In the genomic region with DNA sequence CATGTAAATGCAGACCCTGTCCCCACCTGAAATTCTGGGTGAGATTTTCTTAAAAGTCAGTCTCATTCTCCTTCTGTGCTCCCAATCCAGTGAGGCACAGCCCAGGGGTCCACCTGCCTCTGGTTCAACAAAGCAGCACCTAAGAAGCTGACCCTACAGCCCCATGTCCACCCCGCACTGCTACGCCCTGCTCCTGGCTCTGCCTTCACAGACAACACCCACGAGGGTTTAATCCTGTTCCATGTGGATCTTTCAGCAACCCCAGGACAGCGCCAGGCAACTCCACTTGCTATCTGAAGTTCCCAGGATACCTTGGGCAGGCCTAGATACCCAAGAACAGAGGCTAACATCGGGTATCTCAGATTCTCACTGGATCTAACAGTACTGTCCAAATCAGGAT, we compare ENCODE assay signal across 9 cellular contexts. TPM values are rescaled to one million over a fixed set of nuclear protein-coding genes. Genes with fewer than 3 reads are reported as not detected.
A peak's percentile ranks its signal among the peaks of the same experiment; 100 is the strongest.
DNase-seq lines count a peak whose midpoint lies in the region; ATAC-seq and TF ChIP-seq lines count a peak whose summit lies in the region.
"Had no signal": no experiment of that assay in that cellular context is flagged by ENCODE, and none has a peak within 500 bp of the region (broad histone marks: within the 10 kb centered on the region; RNA-seq: fewer than 3 reads in every experiment).

No MANE protein-coding gene starts in this region.

- TF ChIP-seq CTCF in heart right ventricle (IDR thresholded peaks at IDR 0.05) (no peak), astrocyte of the spinal cord (IDR thresholded peaks at IDR 0.05; ENCODE audit: low read depth, low read length) (no peak), tibial artery (IDR thresholded peaks at IDR 0.05) (no peak), glutamatergic neuron (IDR thresholded peaks at IDR 0.05; ENCODE audit: partially characterized antibody, unreplicated experiment) (no peak)

- H3K4me3 ChIP-seq in heart right ventricle, result peak overlapping the region in 6 of 10 donors; percentile 81 to 95 (median 91)
- H3K4me3 ChIP-seq in astrocyte of the spinal cord (ENCODE audit: low read depth, low read length), result peak overlapping the region; percentile 61
- H3K4me3 ChIP-seq in mesenchymal stem cell (ENCODE audit: insufficient read depth in 1 of 2, low read depth in 1 of 2, low read length in 2 of 2), result peak overlapping the region in 1 of 2 experiments; percentile 82
- peak overlapping the region; percentile 93 to 99 for H3K4me3 ChIP-seq in tibial artery

- H3K4me1 Mint-ChIP-seq in glutamatergic neuron (ENCODE audit: low read depth, unreplicated experiment), result peaks cover 16% of the 10 kb centered on the region

- peaks cover 18% of the 10 kb centered on the region for H3K36me3 Mint-ChIP-seq in glutamatergic neuron (ENCODE audit: unreplicated experiment)

- no peak overlapping the region for H2AFZ ChIP-seq in mesenchymal stem cell (ENCODE audit: low read depth, low read length)

- H3K27me3 ChIP-seq in heart right ventricle (no peaks in the 10 kb centered on the region), mesenchymal stem cell (ENCODE audit: control insufficient read depth in 1 of 2, insufficient read depth in 1 of 2, low read length in 2 of 2) (no peaks in the 10 kb centered on the region), tibial artery (no peaks in the 10 kb centered on the region)

- no peak overlapping the region for H2BK5ac ChIP-seq in mesenchymal stem cell (ENCODE audit: low read depth, low read length, poor library complexity, severe bottlenecking)

- H3K27me3 Mint-ChIP-seq in glutamatergic neuron (ENCODE audit: unreplicated experiment), result peaks cover 8% of the 10 kb centered on the region

- peaks cover 1% of the 10 kb centered on the region for H3K79me1 ChIP-seq in mesenchymal stem cell (replicated peaks; ENCODE audit: low read length, poor library complexity, severe bottlenecking)

- in situ Hi-C loops in astrocyte of the spinal cord (cut with HindIII; ENCODE audit: low sequenced_read_pairs), result no loop called here

- peak overlapping the region; percentile 91 for H3K9ac ChIP-seq in mesenchymal stem cell (ENCODE audit: low read length)

- H3K27ac Mint-ChIP-seq in glutamatergic neuron (ENCODE audit: unreplicated experiment), result no peak overlapping the region

- ATAC-seq in heart right ventricle, result no peak
- no peak for ATAC-seq in HG02763 (IDR thresholded peaks at IDR 0.05; ENCODE audit: unreplicated experiment)

- H2BK15ac ChIP-seq in mesenchymal stem cell (ENCODE audit: low read depth, poor library complexity, severe bottlenecking), result no peak overlapping the region

- no peak overlapping the region for H2BK120ac ChIP-seq in mesenchymal stem cell (ENCODE audit: low read depth, low read length)

- no peak overlapping the region for H3K14ac ChIP-seq in mesenchymal stem cell (ENCODE audit: low read length in 2 of 2)

- peak overlapping the region in 1 of 10 donors; percentile 95 for H3K27ac ChIP-seq in heart right ventricle
- H3K27ac ChIP-seq in mesenchymal stem cell (ENCODE audit: low read length, poor library complexity, severe bottlenecking), result no peak overlapping the region
- peak overlapping the region in 1 of 2 donors; percentile 97 for H3K27ac ChIP-seq in tibial artery

- H3K23ac ChIP-seq in mesenchymal stem cell (ENCODE audit: low read length in 2 of 2), result no peak overlapping the region

- no peak overlapping the region for H2AK5ac ChIP-seq in mesenchymal stem cell (ENCODE audit: low read length, severe bottlenecking)

- H3K9me3 ChIP-seq in heart right ventricle, result peaks cover 0 to 6% (median 0%) of the 10 kb centered on the region in 11 donors
- H3K9me3 ChIP-seq in mesenchymal stem cell (ENCODE audit: control insufficient read depth, low read length), result no peaks in the 10 kb centered on the region
- H3K9me3 ChIP-seq in tibial artery, result no peaks in the 10 kb centered on the region

- H3K36me3 ChIP-seq in heart right ventricle, result peaks cover 0 to 37% (median 14%) of the 10 kb centered on the region in 9 donors
- H3K36me3 ChIP-seq in mesenchymal stem cell (ENCODE audit: control insufficient read depth in 1 of 2, insufficient read depth in 2 of 2, low read depth in 1 of 2, low read length in 2 of 2), result peaks cover 33 to 37% of the 10 kb centered on the region in 2 experiments
- peaks cover 22 to 33% (median 25%) of the 10 kb centered on the region in 3 donors for H3K36me3 ChIP-seq in tibial artery

- H3K4me3 Mint-ChIP-seq in glutamatergic neuron (ENCODE audit: unreplicated experiment), result no peak overlapping the region

- peaks cover 6 to 48% (median 39%) of the 10 kb centered on the region in 9 donors for H3K4me1 ChIP-seq in heart right ventricle
- peaks cover 31% of the 10 kb centered on the region for H3K4me1 ChIP-seq in mesenchymal stem cell (ENCODE audit: control insufficient read depth, insufficient read depth, low read depth, low read length)
- H3K4me1 ChIP-seq in tibial artery, result peaks cover 0 to 48% (median 42%) of the 10 kb centered on the region in 4 donors

- no peak overlapping the region for H4K91ac ChIP-seq in mesenchymal stem cell (ENCODE audit: low read length)

- H2BK12ac ChIP-seq in mesenchymal stem cell (ENCODE audit: low read length in 2 of 2), result no peak overlapping the region

- intact Hi-C loops in heart right ventricle (cut with DNase I) (loop anchor here in 4 of 10 donors (5.0 kb wide), 2 partner anchors 42 to 47 kb away; a partner anchor contains a TSS), cardiac septum (cut with DNase I) (loop anchor here (5.0 kb wide), 1 partner anchor 118 kb away; a partner anchor contains a TSS), tibial artery (cut with DNase I; ENCODE audit: low total_unique reads) (no loop called here)

- WGBS in heart right ventricle, 2 donors, result 47 to 51% methylated on average over 5 of the region's 5 CpGs
- 84% methylated on average over 5 of the region's 5 CpGs for WGBS in mesenchymal stem cell

- no peak overlapping the region for H3K18ac ChIP-seq in mesenchymal stem cell (ENCODE audit: low read depth in 1 of 2, low read length in 2 of 2)

- H4K8ac ChIP-seq in mesenchymal stem cell (ENCODE audit: low read length), result no peak overlapping the region

- H3K9me3 Mint-ChIP-seq in glutamatergic neuron (ENCODE audit: unreplicated experiment), result peaks cover 11% of the 10 kb centered on the region

- no peak overlapping the region for H3K4ac ChIP-seq in mesenchymal stem cell (ENCODE audit: low read depth in 1 of 2, low read length in 2 of 2)

- DNase-seq in heart right ventricle, result no peak
- no peak for DNase-seq in cardiac septum (ENCODE audit: low spot score)
- no peak for DNase-seq in astrocyte of the spinal cord (ENCODE audit: low read depth, low spot score)
- DNase-seq in mesenchymal stem cell, result no peak
- no peak for DNase-seq in tibial artery
- DNase-seq in putamen (ENCODE audit: low spot score), result no peak
- no peak for DNase-seq in glutamatergic neuron
- DNase-seq: MV-4-11 had no signal

- peak overlapping the region; percentile 87 for H3K4me2 ChIP-seq in mesenchymal stem cell (ENCODE audit: low read length, poor library complexity, severe bottlenecking)

RNA-seq across cellular contexts. Expression of a gene that starts 44.9 kb away (rescaled TPM):
- total RNA-seq in heart right ventricle (100 to 1,000 TPM; 312 to 419 (median 357) TPM), cardiac septum (356 TPM), glutamatergic neuron (ENCODE audit: unreplicated experiment) (216 TPM)
- 100 to 1,000 TPM; 206 to 273 TPM for polyA plus RNA-seq in heart right ventricle
- polyA plus RNA-seq in mesenchymal stem cell (2013, experiment 1 of 2), result 768 TPM
- polyA plus RNA-seq in mesenchymal stem cell (2013, experiment 2 of 2), result 740 TPM

RNA-seq across cellular contexts. Expression of a gene that starts 45.2 kb away (rescaled TPM):
- total RNA-seq in heart right ventricle (100 to 1,000 TPM; 177 to 249 (median 194) TPM), cardiac septum (219 TPM), glutamatergic neuron (ENCODE audit: unreplicated experiment) (302 TPM)
- polyA plus RNA-seq in heart right ventricle, result 100 to 1,000 TPM; 100 to 128 TPM
- polyA plus RNA-seq in mesenchymal stem cell (2013, experiment 1 of 2), result 369 TPM
- 372 TPM for polyA plus RNA-seq in mesenchymal stem cell (2013, experiment 2 of 2)
